Comparison of ENCODE assay signal across 7 cellular contexts in the genomic region with DNA sequence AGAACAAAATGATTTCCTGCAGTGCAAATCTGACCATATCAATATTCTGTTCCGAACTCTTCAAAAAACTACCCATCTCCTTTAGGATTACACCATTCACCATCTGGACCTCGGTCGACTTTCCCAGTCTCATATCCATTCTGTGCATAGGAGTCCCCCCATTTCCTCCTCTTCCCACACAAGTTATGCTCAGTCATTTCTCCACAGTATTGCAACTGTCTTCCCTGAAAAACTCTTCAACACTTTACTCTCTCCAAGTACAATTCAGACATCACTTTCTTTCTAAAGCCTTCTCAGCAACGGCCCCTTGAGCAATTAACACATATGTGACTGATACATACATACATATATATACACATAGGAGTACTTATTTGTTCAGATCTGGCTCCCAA. TPM values are rescaled to one million over a fixed set of nuclear protein-coding genes. Genes with fewer than 3 reads are reported as not detected.
A peak's percentile ranks its signal among the peaks of the same experiment; 100 is the strongest.
DNase-seq lines count a peak whose midpoint lies in the region; ATAC-seq, FAIRE-seq and TF ChIP-seq lines count a peak whose summit lies in the region.
"Had no signal": no experiment of that assay in that cellular context is flagged by ENCODE, and none has a peak within 500 bp of the region (broad histone marks: within the 10 kb centered on the region; RNA-seq: fewer than 3 reads in every experiment).

No MANE protein-coding gene starts in this region.

- H2AK5ac ChIP-seq in neuronal stem cell (ENCODE audit: low read depth, low read length): no peak overlapping the region

- H2BK120ac ChIP-seq in neuronal stem cell (ENCODE audit: low read depth, low read length): no peak overlapping the region

- FAIRE-seq in bronchial epithelial cell (lab: Jason Lieb, UNC): no peak

- no peak overlapping the region for H2BK12ac ChIP-seq in neuronal stem cell (ENCODE audit: low read length)

- peak overlapping the region; percentile 97 for H2AFZ ChIP-seq in neuronal stem cell (ENCODE audit: low read length)

- no peaks in the 10 kb centered on the region for H3K27me3 ChIP-seq in GM06990 (replicated peaks; ENCODE audit: control insufficient read depth, insufficient read depth, low read length)
- H3K27me3 ChIP-seq in bronchial epithelial cell (ENCODE audit: control insufficient read depth, insufficient read depth, low read length): no peaks in the 10 kb centered on the region
- H3K27me3 ChIP-seq in neuronal stem cell (ENCODE audit: control insufficient read depth in 3 of 3, insufficient read depth in 3 of 3, low read depth in 1 of 3, low read length in 3 of 3): no peaks in the 10 kb centered on the region

- ATAC-seq in HG02870 (IDR thresholded peaks at IDR 0.05; ENCODE audit: unreplicated experiment) (no peak), HG03457 (IDR thresholded peaks at IDR 0.05; ENCODE audit: unreplicated experiment) (no peak)

- no peak overlapping the region for H3K9ac ChIP-seq in neuronal stem cell (ENCODE audit: low read depth, low read length, poor library complexity)

- H3K36me3 ChIP-seq in GM06990 (ENCODE audit: control insufficient read depth, insufficient read depth, low read length) (no peaks in the 10 kb centered on the region; the same call in 1 of the 2 replicates), bronchial epithelial cell (ENCODE audit: control insufficient read depth, insufficient read depth, low read length) (no peaks in the 10 kb centered on the region), neuronal stem cell (replicated peaks in 1 of 2; ENCODE audit: control insufficient read depth in 2 of 2, insufficient read depth in 2 of 2, low read length in 2 of 2) (peaks cover 1 to 14% of the 10 kb centered on the region in 2 donors)

- no peak overlapping the region for H2BK5ac ChIP-seq in neuronal stem cell (ENCODE audit: low read length)

- no peak overlapping the region for H3K23ac ChIP-seq in neuronal stem cell (ENCODE audit: low read depth, low read length, poor library complexity)

- H3K79me1 ChIP-seq in neuronal stem cell (ENCODE audit: low read depth, low read length): peaks cover 6% of the 10 kb centered on the region

- DNase-seq in GM06990 (ENCODE audit: extremely low read depth, insufficient read length): no peak
- DNase-seq in bronchial epithelial cell (ENCODE audit: low read depth): no peak
- DNase-seq in neuronal stem cell (ENCODE audit: low spot score): no peak
- no peak for DNase-seq in NCI-H69 (lab: John Stamatoyannopoulos, UW)
- DNase-seq: activated CD4-positive, CD25-positive, alpha-beta regulatory T cell had no signal

- H3K27ac ChIP-seq in neuronal stem cell (replicated peaks; ENCODE audit: low read length): no peak overlapping the region

- no peak overlapping the region for H3K18ac ChIP-seq in neuronal stem cell (ENCODE audit: low read length)

- no peak for TF ChIP-seq CTCF in GM06990 (IDR thresholded peaks at IDR 0.05; ENCODE audit: insufficient read depth, low read length, poor library complexity, severe bottlenecking)
- TF ChIP-seq CTCF in bronchial epithelial cell (IDR thresholded peaks at IDR 0.05; ENCODE audit: insufficient read depth, low read length, severe bottlenecking): no peak

- peak overlapping the region; percentile 96 for H3K4me3 ChIP-seq in GM06990 (replicated peaks; ENCODE audit: low read depth, low read length)
- H3K4me3 ChIP-seq in bronchial epithelial cell (ENCODE audit: low read depth, low read length): peak overlapping the region; percentile 91
- H3K4me3 ChIP-seq in neuronal stem cell (ENCODE audit: low read length in 2 of 2): peak overlapping the region; percentile 99

- peaks cover 2 to 12% of the 10 kb centered on the region in 2 donors for H3K4me1 ChIP-seq in neuronal stem cell (ENCODE audit: control insufficient read depth in 2 of 2, insufficient read depth in 1 of 2, low read depth in 1 of 2, low read length in 2 of 2)

- peak overlapping the region; percentile 76 for H3K4me2 ChIP-seq in neuronal stem cell (ENCODE audit: insufficient read depth, low read length, poor library complexity, severe bottlenecking)

- no CpG with 5 or more reads among the region's 4 CpGs for WGBS in neuronal stem cell (ENCODE audit: extremely low coverage in 2 of 2, insufficient read length in 2 of 2, insufficient replicate concordance in 1 of 2), 2 donors

- no peak overlapping the region for H4K8ac ChIP-seq in neuronal stem cell (ENCODE audit: low read depth, low read length)

- H3K9me3 ChIP-seq in neuronal stem cell (replicated peaks in 1 of 2; ENCODE audit: control insufficient read depth in 2 of 2, insufficient read depth in 1 of 2, low read depth in 1 of 2, low read length in 2 of 2): no peaks in the 10 kb centered on the region

- H3K14ac ChIP-seq in neuronal stem cell (ENCODE audit: low read length): no peak overlapping the region

- H4K91ac ChIP-seq in neuronal stem cell (ENCODE audit: low read depth, low read length, poor library complexity): no peak overlapping the region

- H2BK15ac ChIP-seq in neuronal stem cell (ENCODE audit: low read length): no peak overlapping the region

- H3K4ac ChIP-seq in neuronal stem cell (ENCODE audit: low read length): no peak overlapping the region

RNA-seq across cellular contexts. Expression of a gene that starts 0.8 kb away (rescaled TPM):
- total RNA-seq in bronchial epithelial cell: 2.3 and 2.4 TPM in 2 replicates
- 10.8 TPM for polyA plus RNA-seq in neuronal stem cell (2013, experiment 1 of 2)
- 11.4 TPM for polyA plus RNA-seq in neuronal stem cell (2013, experiment 2 of 2)

RNA-seq across cellular contexts. Expression of a gene that starts 10.3 kb away (rescaled TPM):
- total RNA-seq in bronchial epithelial cell: 31.9 and 69.1 TPM in 2 replicates
- 30.1 TPM for polyA plus RNA-seq in neuronal stem cell (2013, experiment 1 of 2)
- 29.7 TPM for polyA plus RNA-seq in neuronal stem cell (2013, experiment 2 of 2)

RNA-seq across cellular contexts. Expression of a gene that starts 17.4 kb away (rescaled TPM):
- total RNA-seq in bronchial epithelial cell: 14.3 and 15.3 TPM in 2 replicates
- polyA plus RNA-seq in neuronal stem cell (2013, experiment 1 of 2): 7.2 TPM
- 7.9 TPM for polyA plus RNA-seq in neuronal stem cell (2013, experiment 2 of 2)

RNA-seq across cellular contexts. Expression of a gene that starts 25.4 kb away (rescaled TPM):
- total RNA-seq in bronchial epithelial cell: 43.2 and 63.6 TPM in 2 replicates
- polyA plus RNA-seq in neuronal stem cell (2013, experiment 1 of 2): 31.0 TPM
- polyA plus RNA-seq in neuronal stem cell (2013, experiment 2 of 2): 34.1 TPM
